10 cellular contexts compared by ENCODE assay signal in the genomic region with DNA sequence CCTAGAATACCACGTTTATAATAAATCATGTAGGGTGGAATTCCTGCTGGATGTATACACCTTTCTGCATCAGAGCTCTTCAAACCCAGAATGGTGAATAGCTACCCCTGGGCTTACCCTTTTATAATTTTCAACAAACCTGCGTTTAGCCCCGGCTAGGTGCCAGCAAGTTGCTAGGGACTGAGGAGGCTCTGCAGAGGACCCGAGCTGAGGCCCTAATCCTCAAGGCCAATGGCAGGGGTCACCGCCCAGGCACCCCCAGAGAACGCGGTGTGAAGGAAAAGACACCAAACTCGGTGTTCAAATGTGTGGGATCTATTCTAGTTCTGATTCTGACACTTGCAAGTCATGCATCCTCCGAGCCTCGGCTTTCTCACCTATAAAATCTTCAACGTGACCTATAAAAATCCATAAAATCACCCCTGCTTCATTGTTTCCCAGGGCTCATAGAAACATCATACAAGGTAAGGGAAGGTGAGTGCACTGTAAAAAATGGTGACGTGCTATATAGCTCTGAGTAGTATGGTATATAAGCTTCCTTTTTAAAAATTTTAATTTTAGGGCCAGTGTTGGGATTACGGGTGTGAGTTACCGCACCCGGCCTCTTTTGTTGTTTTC. TPM values are rescaled to one million over a fixed set of nuclear protein-coding genes. Genes with fewer than 3 reads are reported as not detected.
A peak's percentile ranks its signal among the peaks of the same experiment; 100 is the strongest.
DNase-seq lines count a peak whose midpoint lies in the region; ATAC-seq and TF ChIP-seq lines count a peak whose summit lies in the region.
"Had no signal": no experiment of that assay in that cellular context is flagged by ENCODE, and none has a peak within 500 bp of the region (broad histone marks: within the 10 kb centered on the region; RNA-seq: fewer than 3 reads in every experiment).

No MANE protein-coding gene starts in this region.

- TF ChIP-seq POLR2A in gastroesophageal sphincter (IDR thresholded peaks at IDR 0.05), result no peak

- peak overlapping the region; percentile 78 for H3K4me3 Mint-ChIP-seq in Caco-2 (ENCODE audit: unreplicated experiment)
- H3K4me3 Mint-ChIP-seq in T-helper 2 cell treated with Interferon-gamma antibody and Interleukin-4, amounts not matched to agents 5 μg/mL and 100 μg/mL, for 36 hours, result no peak overlapping the region
- no peak overlapping the region for H3K4me3 Mint-ChIP-seq in activated T-helper 17 cell treated with anti-CD3 and anti-CD28 coated beads, Interleukin-2, amount 50 U/mL, for 72 hours

- TF ChIP-seq EP300 in gastroesophageal sphincter (IDR thresholded peaks at IDR 0.05), result no peak

- peak overlapping the region; percentile 84 for H3K4me3 ChIP-seq in Caco-2 (ENCODE audit: low read depth, low read length)
- peak overlapping the region; percentile 63 for H3K4me3 ChIP-seq in WI38 (ENCODE audit: low read depth, low read length)
- H3K4me3 ChIP-seq in gastroesophageal sphincter, result peak overlapping the region; percentile 22 to 58
- peak overlapping the region; percentile 43 for H3K4me3 ChIP-seq in retinal pigment epithelial cell (ENCODE audit: low read length)
- no peak overlapping the region for H3K4me3 ChIP-seq in A673 (ENCODE audit: low read depth, low read length, poor library complexity, severe bottlenecking)

- no peaks in the 10 kb centered on the region for H3K9me3 ChIP-seq in Caco-2
- H3K9me3 ChIP-seq in gastroesophageal sphincter, result no peaks in the 10 kb centered on the region
- no peaks in the 10 kb centered on the region for H3K9me3 ChIP-seq in A673 (ENCODE audit: low read depth, low read length, poor library complexity, severe bottlenecking)

- peaks cover 47% of the 10 kb centered on the region for H3K36me3 Mint-ChIP-seq in Caco-2 (ENCODE audit: insufficient read depth, unreplicated experiment)
- H3K36me3 Mint-ChIP-seq in T-helper 2 cell treated with Interferon-gamma antibody and Interleukin-4, amounts not matched to agents 5 μg/mL and 100 μg/mL, for 36 hours (ENCODE audit: low read depth), result peaks cover 4% of the 10 kb centered on the region
- H3K36me3 Mint-ChIP-seq in activated T-helper 17 cell treated with anti-CD3 and anti-CD28 coated beads, Interleukin-2, amount 50 U/mL, for 72 hours (ENCODE audit: low read depth), result peaks cover 18% of the 10 kb centered on the region

- intact Hi-C loops in Caco-2 (cut with micrococcal nuclease; ENCODE audit: unreplicated experiment) (loop anchor here (5.0 kb wide), 2 partner anchors 66 to 131 kb away; partner anchors contain the start of gene TMEM254), A673 (cut with micrococcal nuclease; ENCODE audit: unreplicated experiment) (no loop called here)

- H3K9me3 Mint-ChIP-seq in Caco-2 (ENCODE audit: unreplicated experiment), result peaks cover 3% of the 10 kb centered on the region
- no peaks in the 10 kb centered on the region for H3K9me3 Mint-ChIP-seq in T-helper 2 cell treated with Interferon-gamma antibody and Interleukin-4, amounts not matched to agents 5 μg/mL and 100 μg/mL, for 36 hours
- H3K9me3 Mint-ChIP-seq in activated T-helper 17 cell treated with anti-CD3 and anti-CD28 coated beads, Interleukin-2, amount 50 U/mL, for 72 hours, result no peaks in the 10 kb centered on the region

- no peaks in the 10 kb centered on the region for H3K27me3 ChIP-seq in Caco-2 (replicated peaks; ENCODE audit: control insufficient read depth, insufficient read depth, low read length)
- no peaks in the 10 kb centered on the region for H3K27me3 ChIP-seq in gastroesophageal sphincter
- H3K27me3 ChIP-seq in A673 (replicated peaks; ENCODE audit: insufficient read depth, low read depth, low read length, poor library complexity), result no peaks in the 10 kb centered on the region

- DNase-seq in Caco-2, result no peak
- DNase-seq in retinal pigment epithelial cell (ENCODE audit: low read depth), result no peak
- no peak for DNase-seq in T-helper 2 cell treated with Interferon-gamma antibody and Interleukin-4, amounts not matched to agents 5 μg/mL and 100 μg/mL, for 36 hours (ENCODE audit: low spot score)
- DNase-seq in putamen (ENCODE audit: low spot score), result no peak
- no peak for DNase-seq in A673 (ENCODE audit: low spot score)
- DNase-seq: activated gamma-delta T cell, NCI-H510A had no signal

- no peaks in the 10 kb centered on the region for H3K27me3 Mint-ChIP-seq in Caco-2 (ENCODE audit: insufficient read depth, unreplicated experiment)
- peaks cover 3% of the 10 kb centered on the region for H3K27me3 Mint-ChIP-seq in T-helper 2 cell treated with Interferon-gamma antibody and Interleukin-4, amounts not matched to agents 5 μg/mL and 100 μg/mL, for 36 hours (ENCODE audit: low read depth)
- H3K27me3 Mint-ChIP-seq in activated T-helper 17 cell treated with anti-CD3 and anti-CD28 coated beads, Interleukin-2, amount 50 U/mL, for 72 hours, result no peaks in the 10 kb centered on the region

- H3K4me1 ChIP-seq in Caco-2 (peaks cover 43% of the 10 kb centered on the region), gastroesophageal sphincter (peaks cover 2 to 72% (median 33%) of the 10 kb centered on the region in 3 donors), A673 (ENCODE audit: insufficient read depth, low read length, poor library complexity, severe bottlenecking) (peaks cover 20% of the 10 kb centered on the region)

- 50% methylated on average over 7 to 8 of the region's 15 CpGs for WGBS in gastroesophageal sphincter (ENCODE audit: low coverage in 1 of 2), 2 donors

- BruUV-seq in Caco-2 (replicated peaks; lab: Mats Ljungman, UMichigan) (TSS peak; percentile 32), A673 (replicated peaks; lab: Mats Ljungman, UMichigan) (no TSS peak)

- H3K27ac ChIP-seq in gastroesophageal sphincter (peak overlapping the region; percentile 80 to 100 (median 96)), A673 (ENCODE audit: low read depth, low read length, poor library complexity, severe bottlenecking) (no peak overlapping the region)

- no peaks in the 10 kb centered on the region for H3K36me3 ChIP-seq in Caco-2 (ENCODE audit: control insufficient read depth, insufficient read depth, low read length)
- H3K36me3 ChIP-seq in gastroesophageal sphincter, result no peaks in the 10 kb centered on the region
- H3K36me3 ChIP-seq in A673 (ENCODE audit: insufficient read depth, low read length, poor library complexity, severe bottlenecking), result no peaks in the 10 kb centered on the region

- no peak for TF ChIP-seq CTCF in Caco-2 (IDR thresholded peaks at IDR 0.05; ENCODE audit: insufficient read depth in 1 of 2, low read depth in 1 of 2, low read length in 1 of 2, severe bottlenecking in 1 of 2, unreplicated experiment in 1 of 2)
- TF ChIP-seq CTCF in WI38 (IDR thresholded peaks at IDR 0.05; ENCODE audit: low read depth, low read length), result no peak
- no peak for TF ChIP-seq CTCF in gastroesophageal sphincter (IDR thresholded peaks at IDR 0.05)
- TF ChIP-seq CTCF in retinal pigment epithelial cell (conservative IDR thresholded peaks at IDR 0.05; ENCODE audit: low read depth, low read length), result no peak
- TF ChIP-seq CTCF in A673 (conservative IDR thresholded peaks at IDR 0.05; ENCODE audit: low read depth, low read length), result no peak

- H3K27ac Mint-ChIP-seq in Caco-2 (ENCODE audit: unreplicated experiment), result peak overlapping the region; percentile 100
- no peak overlapping the region for H3K27ac Mint-ChIP-seq in T-helper 2 cell treated with Interferon-gamma antibody and Interleukin-4, amounts not matched to agents 5 μg/mL and 100 μg/mL, for 36 hours
- no peak overlapping the region for H3K27ac Mint-ChIP-seq in activated T-helper 17 cell treated with anti-CD3 and anti-CD28 coated beads, Interleukin-2, amount 50 U/mL, for 72 hours

- CTCF ChIA-PET in Caco-2 (lab: Charles Lee) (interaction anchor here (0.7 to 1.8 kb wide), 2 partner anchors 9 to 64 kb away, joined by 4 to 7 read pairs; no protein-coding TSS in a partner anchor), A673 (lab: Charles Lee) (no interaction called here)

- peaks cover 61% of the 10 kb centered on the region for H3K4me1 Mint-ChIP-seq in Caco-2 (ENCODE audit: low read depth, unreplicated experiment)
- peaks cover 32% of the 10 kb centered on the region for H3K4me1 Mint-ChIP-seq in T-helper 2 cell treated with Interferon-gamma antibody and Interleukin-4, amounts not matched to agents 5 μg/mL and 100 μg/mL, for 36 hours (ENCODE audit: low read depth)
- peaks cover 17% of the 10 kb centered on the region for H3K4me1 Mint-ChIP-seq in activated T-helper 17 cell treated with anti-CD3 and anti-CD28 coated beads, Interleukin-2, amount 50 U/mL, for 72 hours

- no peak for ATAC-seq in gastroesophageal sphincter
- ATAC-seq in activated T-helper 17 cell treated with anti-CD3 and anti-CD28 coated beads, Interleukin-2, amount 50 U/mL, for 72 hours (replicated peaks), result no peak

- POLR2A ChIA-PET in Caco-2 (lab: Charles Lee) (interaction anchor here (0.6 kb wide), 1 partner anchor 8 kb away, joined by 3 read pairs; no protein-coding TSS in a partner anchor), A673 (lab: Charles Lee; ENCODE audit: low non-redundant PET) (no interaction called here)

RNA-seq across cellular contexts. Expression of gene ANXA11, which starts 2.5 kb away (rescaled TPM):
- total RNA-seq in Caco-2 (2022) (316 and 327 TPM in 2 replicates), gastroesophageal sphincter (100 to 1,000 TPM; 117 to 225 (median 162) TPM), A673 (2021) (118 and 119 TPM in 2 replicates)
- total RNA-seq in activated T-helper 17 cell treated with anti-CD3 and anti-CD28 coated beads, Interleukin-2, amount 50 U/mL, for 72 hours, result 100 to 1,000 TPM; 184 to 275 TPM
